In genomic region chr4:145909331-145909730, GRCh38 we compare ENCODE assay signal across 9 cellular contexts. TPM values are rescaled to one million over a fixed set of nuclear protein-coding genes. Genes with fewer than 3 reads are reported as not detected.
A peak's percentile ranks its signal among the peaks of the same experiment; 100 is the strongest.
DNase-seq lines count a peak whose midpoint lies in the region; ATAC-seq and TF ChIP-seq lines count a peak whose summit lies in the region.
"Had no signal": no experiment of that assay in that cellular context is flagged by ENCODE, and none has a peak within 500 bp of the region (broad histone marks: within the 10 kb centered on the region; RNA-seq: fewer than 3 reads in every experiment).

No MANE protein-coding gene starts in this region.

- H3K4me1 ChIP-seq in Loucy (ENCODE audit: insufficient read depth, low read length, poor library complexity, severe bottlenecking) = peaks cover 34% of the 10 kb centered on the region

- peak overlapping the region; percentile 7 to 95 (median 87) for H3K27ac Mint-ChIP-seq in nephron
- no peak overlapping the region for H3K27ac Mint-ChIP-seq in progenitor cell of endocrine pancreas
- no peak overlapping the region for H3K27ac Mint-ChIP-seq in activated naive CD4-positive, alpha-beta T cell treated with anti-CD3 and anti-CD28 coated beads for 36 hours

- H4K20me1 ChIP-seq in Loucy (ENCODE audit: insufficient read depth, low read length, poor library complexity, severe bottlenecking) = peaks cover 78% of the 10 kb centered on the region

- H3K9me3 ChIP-seq in Loucy (ENCODE audit: insufficient read depth, low read depth, low read length) = no peaks in the 10 kb centered on the region

- no peaks in the 10 kb centered on the region for H3K9me2 ChIP-seq in Loucy (replicated peaks; ENCODE audit: low read depth, low read length)

- CTCF ChIA-PET in activated naive CD4-positive, alpha-beta T cell treated with anti-CD3 and anti-CD28 coated beads for 36 hours (lab: Charles Lee) = no interaction called here

- ATAC-seq in HG02852 (IDR thresholded peaks at IDR 0.05; ENCODE audit: unreplicated experiment) (no peak), HG03571 (IDR thresholded peaks at IDR 0.05; ENCODE audit: unreplicated experiment) (no peak)

- no peak for TF ChIP-seq CTCF in Loucy (conservative IDR thresholded peaks at IDR 0.05; ENCODE audit: low read length)
- no peak for TF ChIP-seq CTCF in epithelial cell of proximal tubule (conservative IDR thresholded peaks at IDR 0.05; ENCODE audit: low read depth, low read length)
- no peak for TF ChIP-seq CTCF in nephron (IDR thresholded peaks at IDR 0.05; ENCODE audit: unreplicated experiment in 3 of 3)
- TF ChIP-seq CTCF in progenitor cell of endocrine pancreas (IDR thresholded peaks at IDR 0.05; ENCODE audit: unreplicated experiment) = no peak

- H3K4me1 Mint-ChIP-seq in nephron = peaks cover 53% of the 10 kb centered on the region
- peaks cover 10% of the 10 kb centered on the region for H3K4me1 Mint-ChIP-seq in progenitor cell of endocrine pancreas (ENCODE audit: low read depth)
- peaks cover 26% of the 10 kb centered on the region for H3K4me1 Mint-ChIP-seq in activated naive CD4-positive, alpha-beta T cell treated with anti-CD3 and anti-CD28 coated beads for 36 hours (ENCODE audit: low read depth)

- H3K4me3 Mint-ChIP-seq in nephron = peak overlapping the region; percentile 12 to 42 (median 21)
- H3K4me3 Mint-ChIP-seq in progenitor cell of endocrine pancreas (ENCODE audit: low read depth) = no peak overlapping the region
- H3K4me3 Mint-ChIP-seq in activated naive CD4-positive, alpha-beta T cell treated with anti-CD3 and anti-CD28 coated beads for 36 hours = no peak overlapping the region
- H3K4me3 Mint-ChIP-seq: central memory CD8-positive, alpha-beta T cell had no signal

- H3K4me3 ChIP-seq in Loucy (ENCODE audit: low read length, poor library complexity, severe bottlenecking) (no peak overlapping the region), epithelial cell of proximal tubule (ENCODE audit: low read depth, low read length) (peak overlapping the region; percentile 59)

- no peaks in the 10 kb centered on the region for H3K27me3 Mint-ChIP-seq in nephron (ENCODE audit: low read depth)
- no peaks in the 10 kb centered on the region for H3K27me3 Mint-ChIP-seq in progenitor cell of endocrine pancreas
- H3K27me3 Mint-ChIP-seq in activated naive CD4-positive, alpha-beta T cell treated with anti-CD3 and anti-CD28 coated beads for 36 hours (ENCODE audit: low read depth) = no peaks in the 10 kb centered on the region
- H3K27me3 Mint-ChIP-seq: central memory CD8-positive, alpha-beta T cell had no signal

- H3K36me3 ChIP-seq in Loucy (ENCODE audit: insufficient read depth, low read length) = peaks cover 6% of the 10 kb centered on the region; the same call in 1 of the 2 replicates

- no peaks in the 10 kb centered on the region for H3K27me3 ChIP-seq in Loucy (ENCODE audit: insufficient read depth, low read length, poor library complexity, severe bottlenecking)

- H3K9ac ChIP-seq in Loucy (ENCODE audit: low read depth, low read length, poor library complexity, severe bottlenecking) = no peak overlapping the region

- no peaks in the 10 kb centered on the region for H3K9me3 Mint-ChIP-seq in nephron
- no peaks in the 10 kb centered on the region for H3K9me3 Mint-ChIP-seq in progenitor cell of endocrine pancreas (ENCODE audit: low read depth)
- H3K9me3 Mint-ChIP-seq in activated naive CD4-positive, alpha-beta T cell treated with anti-CD3 and anti-CD28 coated beads for 36 hours = no peaks in the 10 kb centered on the region
- H3K9me3 Mint-ChIP-seq: central memory CD8-positive, alpha-beta T cell had no signal

- H3F3A ChIP-seq in Loucy (ENCODE audit: low read depth) = no peaks in the 10 kb centered on the region

- peak overlapping the region; percentile 36 for H3K4me2 ChIP-seq in Loucy (ENCODE audit: low read depth, low read length, poor library complexity, severe bottlenecking)

- H3K36me3 Mint-ChIP-seq in nephron (ENCODE audit: low read depth) (peaks cover 20% of the 10 kb centered on the region), progenitor cell of endocrine pancreas (ENCODE audit: insufficient read depth) (peaks cover 5% of the 10 kb centered on the region)
- peaks cover 3% of the 10 kb centered on the region for H3K36me3 Mint-ChIP-seq in activated naive CD4-positive, alpha-beta T cell treated with anti-CD3 and anti-CD28 coated beads for 36 hours (ENCODE audit: low read depth)

- peaks cover 100% of the 10 kb centered on the region for H3K79me2 ChIP-seq in Loucy (ENCODE audit: insufficient read depth, low read length)

- intact Hi-C loops in activated naive CD4-positive, alpha-beta T cell treated with anti-CD3 and anti-CD28 coated beads for 36 hours (cut with micrococcal nuclease) = no loop called here

- DNase-seq in DMS53 treated with DMSO at 0.1 percent for 48 hours (lab: John Stamatoyannopoulos, UW; ENCODE audit: unreplicated experiment) (peak; percentile 92), epithelial cell of proximal tubule (ENCODE audit: low read depth) (peak; percentile 71), progenitor cell of endocrine pancreas (ENCODE audit: low spot score, unreplicated experiment) (no peak)
- DNase-seq in activated naive CD4-positive, alpha-beta T cell treated with anti-CD3 and anti-CD28 coated beads for 36 hours = no peak

- no peak overlapping the region for H2AFZ ChIP-seq in Loucy (ENCODE audit: low read length)

RNA-seq across cellular contexts. Expression of gene ZNF827, which starts 29.3 kb away (rescaled TPM):
- total RNA-seq in epithelial cell of proximal tubule = 14.1 and 17.4 TPM in 2 replicates
- total RNA-seq in progenitor cell of endocrine pancreas = 49.2 and 50.2 TPM in 2 replicates
- total RNA-seq in activated naive CD4-positive, alpha-beta T cell treated with anti-CD3 and anti-CD28 coated beads for 36 hours = 10 to 100 TPM; 15.6 to 17.5 TPM

Comparison
In these comparisons a context has a peak if more than half of its experiments do, and no peak if none do; other contexts are left out.
1. DNase-seq: peak in DMS53 treated with DMSO at 0.1 percent for 48 hours (single experiment) and epithelial cell of proximal tubule (single experiment); none in progenitor cell of endocrine pancreas (single experiment) and activated naive CD4-positive, alpha-beta T cell treated with anti-CD3 and anti-CD28 coated beads for 36 hours (single experiment).
2. H3K27ac Mint-ChIP-seq: peak in nephron (3 of 3); none in progenitor cell of endocrine pancreas (single experiment) and activated naive CD4-positive, alpha-beta T cell treated with anti-CD3 and anti-CD28 coated beads for 36 hours (single experiment).
3. H3K4me3 Mint-ChIP-seq: peak in nephron (3 of 3); none in progenitor cell of endocrine pancreas (single experiment) and activated naive CD4-positive, alpha-beta T cell treated with anti-CD3 and anti-CD28 coated beads for 36 hours (single experiment).